In genomic region chr19:4401482-4402170, GRCh38 we compare ENCODE assay signal across 8 cellular contexts. TPM values are rescaled to one million over a fixed set of nuclear protein-coding genes. Genes with fewer than 3 reads are reported as not detected.
DNase-seq lines count a peak whose midpoint lies in the region; ATAC-seq and TF ChIP-seq lines count a peak whose summit lies in the region.

No MANE protein-coding gene starts in this region.

- H3K14ac ChIP-seq in trophoblast cell (ENCODE audit: low read length): no peak overlapping the region

- DNase-seq in Peyer's patch: no peak
- DNase-seq in epithelial cell of prostate (ENCODE audit: low read depth, low spot score): no peak
- DNase-seq in trophoblast cell: no peak
- no peak for DNase-seq in MV-4-11 (lab: John Stamatoyannopoulos, UW)
- no peak for DNase-seq in LoVo (ENCODE audit: low spot score)
- no peak for DNase-seq in erythroblast (lab: John Stamatoyannopoulos, UW)

- peak overlapping the region; percentile 55 for H3K9ac ChIP-seq in ES-I3 (ENCODE audit: low read depth, low read length)
- H3K9ac ChIP-seq in trophoblast cell (ENCODE audit: low read length): no peak overlapping the region

- H3K27me3 ChIP-seq in Peyer's patch: no peaks in the 10 kb centered on the region
- no peaks in the 10 kb centered on the region for H3K27me3 ChIP-seq in trophoblast cell (ENCODE audit: insufficient read depth, low read length)

- H3K79me2 ChIP-seq in trophoblast cell (ENCODE audit: control insufficient read depth, insufficient read depth, low read length, poor library complexity): peaks cover 30% of the 10 kb centered on the region

- WGBS in trophoblast cell (ENCODE audit: extremely low coverage, insufficient coverage, insufficient read length): no CpG with 5 or more reads among the region's 14 CpGs

- H2BK5ac ChIP-seq in trophoblast cell (ENCODE audit: low read depth, low read length, poor library complexity): no peak overlapping the region

- H3K4ac ChIP-seq in trophoblast cell (ENCODE audit: low read depth, low read length): no peak overlapping the region

- no peak overlapping the region for H4K8ac ChIP-seq in trophoblast cell (ENCODE audit: low read depth, low read length)

- H4K91ac ChIP-seq in trophoblast cell (ENCODE audit: low read depth, low read length): no peak overlapping the region

- H3K27ac ChIP-seq in Peyer's patch (peak overlapping the region; percentile 71 to 90 (median 88)), epithelial cell of prostate (peak overlapping the region; percentile 78), trophoblast cell (ENCODE audit: low read depth, low read length) (no peak overlapping the region)

- H3K36me3 ChIP-seq in ES-I3 (ENCODE audit: insufficient read depth, low read length): no peaks in the 10 kb centered on the region; the same call in 1 of the 2 replicates
- peaks cover 0 to 9% (median 0%) of the 10 kb centered on the region in 3 donors for H3K36me3 ChIP-seq in Peyer's patch
- H3K36me3 ChIP-seq in trophoblast cell (ENCODE audit: control insufficient read depth in 1 of 2, insufficient read depth in 2 of 2, low read length in 2 of 2): peaks cover 12 to 18% of the 10 kb centered on the region in 2 experiments

- peaks cover 19% of the 10 kb centered on the region for H3K79me1 ChIP-seq in trophoblast cell (ENCODE audit: low read length)

- peak overlapping the region; percentile 42 for H3K4me2 ChIP-seq in trophoblast cell (ENCODE audit: low read length)

- no peak overlapping the region for H3K23ac ChIP-seq in trophoblast cell (ENCODE audit: low read length)

- no peak overlapping the region for H2BK120ac ChIP-seq in trophoblast cell (ENCODE audit: insufficient read depth, low read length, poor library complexity)

- peak overlapping the region; percentile 14 to 95 (median 72) for H3K4me3 ChIP-seq in Peyer's patch
- H3K4me3 ChIP-seq in trophoblast cell (ENCODE audit: low read depth, low read length): no peak overlapping the region

- TF ChIP-seq CTCF in Peyer's patch (IDR thresholded peaks at IDR 0.05): no peak

- ATAC-seq in HG02970 (IDR thresholded peaks at IDR 0.05; ENCODE audit: low FRiP score, unreplicated experiment): no peak

- H3K9me3 ChIP-seq in ES-I3 (ENCODE audit: control insufficient read depth, insufficient read depth, low read length): no peaks in the 10 kb centered on the region; the same call in 1 of the 2 replicates
- H3K9me3 ChIP-seq in Peyer's patch: no peaks in the 10 kb centered on the region
- H3K9me3 ChIP-seq in trophoblast cell (ENCODE audit: insufficient read depth, low read depth, low read length): no peaks in the 10 kb centered on the region

- H2BK12ac ChIP-seq in trophoblast cell (ENCODE audit: low read length): no peak overlapping the region

- H4K12ac ChIP-seq in trophoblast cell (ENCODE audit: low read depth, low read length): no peak overlapping the region

- no peak overlapping the region for H2AK5ac ChIP-seq in trophoblast cell (ENCODE audit: low read length)

- no peak overlapping the region for H3K18ac ChIP-seq in trophoblast cell (ENCODE audit: low read length)

- peak in 1 of 2 donors; percentile 15 for TF ChIP-seq POLR2A in Peyer's patch (IDR thresholded peaks at IDR 0.05)
- no peak for TF ChIP-seq POLR2A in erythroblast (IDR thresholded peaks at IDR 0.05; ENCODE audit: low read length)

- peaks cover 22% of the 10 kb centered on the region for H3K4me1 ChIP-seq in ES-I3 (ENCODE audit: insufficient read depth, low read length)
- H3K4me1 ChIP-seq in Peyer's patch: peaks cover 0 to 22% (median 15%) of the 10 kb centered on the region in 4 donors
- peaks cover 4 to 12% of the 10 kb centered on the region in 2 experiments for H3K4me1 ChIP-seq in trophoblast cell (ENCODE audit: control insufficient read depth in 1 of 2, insufficient read depth in 2 of 2, low read length in 2 of 2)

- no peak overlapping the region for H2AFZ ChIP-seq in trophoblast cell (ENCODE audit: insufficient read depth, low read length, poor library complexity)

RNA-seq across cellular contexts. Expression of gene CHAF1A, which starts 0.8 kb away (rescaled TPM):
- total RNA-seq in Peyer's patch: 10 to 100 TPM in 3 of 4 donors, 1 to 10 TPM in 1; 7.5 to 66.8 (median 14.4) TPM
- 27.6 and 28.9 TPM in 2 replicates for polyA plus RNA-seq in trophoblast cell (2013)

RNA-seq across cellular contexts. Expression of gene SH3GL1, which starts 1.3 kb away (rescaled TPM):
- 100 to 1,000 TPM in 1 of 4 donors, 10 to 100 TPM in 3; 69.3 to 102 (median 73.9) TPM for total RNA-seq in Peyer's patch
- polyA plus RNA-seq in trophoblast cell (2013): 134 and 142 TPM in 2 replicates

RNA-seq across cellular contexts. Expression of gene UBXN6, which starts 56.0 kb away (rescaled TPM):
- 100 to 1,000 TPM in 3 of 4 donors, 10 to 100 TPM in 1; 94.9 to 178 (median 163) TPM for total RNA-seq in Peyer's patch
- polyA plus RNA-seq in trophoblast cell (2013): 41.6 and 44.8 TPM in 2 replicates

RNA-seq across cellular contexts. Expression of gene MPND, which starts 58.3 kb away (rescaled TPM):
- 10 to 100 TPM in 3 of 4 donors, 1 to 10 TPM in 1; 8.3 to 26.1 (median 20.8) TPM for total RNA-seq in Peyer's patch
- 13.8 and 15.3 TPM in 2 replicates for polyA plus RNA-seq in trophoblast cell (2013)
